Comparison of ENCODE assay signal across 13 cellular contexts in genomic region chr1:155011004-155011416, GRCh38. TPM values are rescaled to one million over a fixed set of nuclear protein-coding genes. Genes with fewer than 3 reads are reported as not detected.
DNase-seq lines count a peak whose midpoint lies in the region; ATAC-seq and TF ChIP-seq lines count a peak whose summit lies in the region.
"Had no signal": no experiment of that assay in that cellular context is flagged by ENCODE, and none has a peak within 500 bp of the region (broad histone marks: within the 10 kb centered on the region; RNA-seq: fewer than 3 reads in every experiment).

No MANE protein-coding gene starts in this region.

- no peaks in the 10 kb centered on the region for H3K36me3 ChIP-seq in hepatocyte (replicated peaks; ENCODE audit: insufficient read depth, low read depth)
- H3K36me3 ChIP-seq in SJCRH30 = no peaks in the 10 kb centered on the region

- peaks cover 8% of the 10 kb centered on the region for H4K20me1 ChIP-seq in hepatocyte (ENCODE audit: insufficient read depth, poor library complexity, severe bottlenecking)

- peaks cover 13% of the 10 kb centered on the region for H3K36me3 Mint-ChIP-seq in activated CD8-positive, alpha-beta memory T cell treated with anti-CD3 and anti-CD28 coated beads, Interleukin-2, amount 10 ng/mL, durations not matched to agents 7 days and 5 days
- H3K36me3 Mint-ChIP-seq in WTC11 = peaks cover 7% of the 10 kb centered on the region; the same call in 1 of the 2 replicates
- peaks cover 16 to 45% of the 10 kb centered on the region in 2 donors for H3K36me3 Mint-ChIP-seq in stimulated activated naive B cell treated with anti-CD40 and anti-IgM and Interleukin-4, amounts not matched to agents 10 μg/mL and 1 μg/mL and 100 μg/mL, for 72 hours

- no peak for DNase-seq in activated CD8-positive, alpha-beta memory T cell treated with anti-CD3 and anti-CD28 coated beads, Interleukin-2, amount 10 ng/mL, durations not matched to agents 7 days and 5 days
- DNase-seq in activated CD8-positive, alpha-beta memory T cell treated with anti-CD3 and anti-CD28 coated beads, Interleukin-2, amount 50 U/mL, for 4 hours = no peak
- DNase-seq in WTC11 (ENCODE audit: low spot score) (no peak), hepatocyte (ENCODE audit: low spot score) (no peak), SJCRH30 (no peak), occipital lobe (lab: John Stamatoyannopoulos, UW) (no peak)
- no peak for DNase-seq in stimulated activated naive B cell treated with anti-CD40 and anti-IgM and Interleukin-4, amounts not matched to agents 10 μg/mL and 1 μg/mL and 100 μg/mL, for 72 hours
- DNase-seq: GDM1; head of caudate nucleus; stimulated activated CD4-positive, alpha-beta T cell treated with anti-CD3 and anti-CD28 coated beads, Interleukin-12 subunit alpha, Interleukin-12 subunit beta, amount 100 ng/mL, for 4 hours had no signal

- TF ChIP-seq CTCF in WTC11 (IDR thresholded peaks at IDR 0.05) (no peak), hepatocyte (IDR thresholded peaks at IDR 0.05; ENCODE audit: poor library complexity) (no peak)

- H3K9me3 ChIP-seq in hepatocyte (ENCODE audit: low read depth) (no peaks in the 10 kb centered on the region), SJCRH30 (replicated peaks) (no peaks in the 10 kb centered on the region)

- H3K27me3 ChIP-seq in hepatocyte (no peaks in the 10 kb centered on the region), SJCRH30 (no peaks in the 10 kb centered on the region)

- H3K9me2 ChIP-seq in hepatocyte (replicated peaks; ENCODE audit: insufficient read depth) = no peaks in the 10 kb centered on the region

- H2AFZ ChIP-seq in hepatocyte = no peak overlapping the region

- H3K4me2 ChIP-seq in hepatocyte = peak overlapping the region; percentile 29

- H3K27ac ChIP-seq in hepatocyte (peak overlapping the region; percentile 20), SJCRH30 (no peak overlapping the region)

- peaks cover 33% of the 10 kb centered on the region for H3K4me1 ChIP-seq in hepatocyte (ENCODE audit: insufficient read depth)
- no peaks in the 10 kb centered on the region for H3K4me1 ChIP-seq in SJCRH30

- POLR2A ChIA-PET in WTC11 (lab: Charles Lee) = no interaction called here

- 64% methylated on average over 5 of the region's 5 CpGs for WGBS in hepatocyte (ENCODE audit: low lambda C conversion rate, missing lambda C conversion rate)

- ATAC-seq in activated CD8-positive, alpha-beta memory T cell treated with anti-CD3 and anti-CD28 coated beads, Interleukin-2, amount 10 ng/mL, durations not matched to agents 7 days and 5 days = no peak
- no peak for ATAC-seq in WTC11
- no peak for ATAC-seq in stimulated activated naive B cell treated with anti-CD40 and anti-IgM and Interleukin-4, amounts not matched to agents 10 μg/mL and 1 μg/mL and 100 μg/mL, for 72 hours (replicated peaks)
- no peak for ATAC-seq in GM19397 (IDR thresholded peaks at IDR 0.05; ENCODE audit: unreplicated experiment)

- H3K4me1 Mint-ChIP-seq in activated CD8-positive, alpha-beta memory T cell treated with anti-CD3 and anti-CD28 coated beads, Interleukin-2, amount 10 ng/mL, durations not matched to agents 7 days and 5 days = peaks cover 71% of the 10 kb centered on the region
- peaks cover 51% of the 10 kb centered on the region for H3K4me1 Mint-ChIP-seq in WTC11
- peaks cover 64 to 94% of the 10 kb centered on the region in 2 donors for H3K4me1 Mint-ChIP-seq in stimulated activated naive B cell treated with anti-CD40 and anti-IgM and Interleukin-4, amounts not matched to agents 10 μg/mL and 1 μg/mL and 100 μg/mL, for 72 hours

- no peaks in the 10 kb centered on the region for H3K9me3 Mint-ChIP-seq in activated CD8-positive, alpha-beta memory T cell treated with anti-CD3 and anti-CD28 coated beads, Interleukin-2, amount 10 ng/mL, durations not matched to agents 7 days and 5 days (ENCODE audit: low read depth)
- no peaks in the 10 kb centered on the region for H3K9me3 Mint-ChIP-seq in WTC11
- no peaks in the 10 kb centered on the region for H3K9me3 Mint-ChIP-seq in stimulated activated naive B cell treated with anti-CD40 and anti-IgM and Interleukin-4, amounts not matched to agents 10 μg/mL and 1 μg/mL and 100 μg/mL, for 72 hours
- H3K9me3 Mint-ChIP-seq: stimulated activated naive CD8-positive, alpha-beta T cell treated with anti-CD3 and anti-CD28 coated beads, Interleukin-15, Interleukin-2, amounts not matched to agents 100 ng/mL and 50 ng/mL, for 24 hours had no signal

- H3K4me3 ChIP-seq in hepatocyte (no peak overlapping the region), SJCRH30 (no peak overlapping the region)

- no peak overlapping the region for H3K4me3 Mint-ChIP-seq in activated CD8-positive, alpha-beta memory T cell treated with anti-CD3 and anti-CD28 coated beads, Interleukin-2, amount 10 ng/mL, durations not matched to agents 7 days and 5 days
- no peak overlapping the region for H3K4me3 Mint-ChIP-seq in WTC11
- no peak overlapping the region for H3K4me3 Mint-ChIP-seq in stimulated activated naive B cell treated with anti-CD40 and anti-IgM and Interleukin-4, amounts not matched to agents 10 μg/mL and 1 μg/mL and 100 μg/mL, for 72 hours

- H3K79me2 ChIP-seq in hepatocyte = peaks cover 61% of the 10 kb centered on the region

- CTCF ChIA-PET in activated CD8-positive, alpha-beta memory T cell treated with anti-CD3 and anti-CD28 coated beads, Interleukin-2, amount 10 ng/mL, durations not matched to agents 7 days and 5 days (lab: Charles Lee) = interaction anchor here (5.6 to 18.7 kb wide), 3 partner anchors 8 to 42 kb away, joined by 80 to 328 read pairs (median 212); partner anchors contain the start of genes ADAM15, EFNA4, LENEP and ZBTB7B
- CTCF ChIA-PET in WTC11 (lab: Charles Lee) = interaction anchor here (1.1 to 3.5 kb wide), 4 partner anchors 12 to 51 kb away, joined by 8 to 34 read pairs (median 22); partner anchors contain the start of gene ADAM15

- H3K27me3 Mint-ChIP-seq in activated CD8-positive, alpha-beta memory T cell treated with anti-CD3 and anti-CD28 coated beads, Interleukin-2, amount 10 ng/mL, durations not matched to agents 7 days and 5 days = no peaks in the 10 kb centered on the region
- no peaks in the 10 kb centered on the region for H3K27me3 Mint-ChIP-seq in WTC11 (ENCODE audit: low read depth)
- no peaks in the 10 kb centered on the region for H3K27me3 Mint-ChIP-seq in stimulated activated naive B cell treated with anti-CD40 and anti-IgM and Interleukin-4, amounts not matched to agents 10 μg/mL and 1 μg/mL and 100 μg/mL, for 72 hours
- H3K27me3 Mint-ChIP-seq: stimulated activated naive CD8-positive, alpha-beta T cell treated with anti-CD3 and anti-CD28 coated beads, Interleukin-15, Interleukin-2, amounts not matched to agents 100 ng/mL and 50 ng/mL, for 24 hours had no signal

- peak overlapping the region; percentile 87 for H3K27ac Mint-ChIP-seq in activated CD8-positive, alpha-beta memory T cell treated with anti-CD3 and anti-CD28 coated beads, Interleukin-2, amount 10 ng/mL, durations not matched to agents 7 days and 5 days
- H3K27ac Mint-ChIP-seq in WTC11 = peak overlapping the region; percentile 47
- peak overlapping the region; percentile 25 for H3K27ac Mint-ChIP-seq in stimulated activated naive B cell treated with anti-CD40 and anti-IgM and Interleukin-4, amounts not matched to agents 10 μg/mL and 1 μg/mL and 100 μg/mL, for 72 hours

TF ChIP-seq in WTC11, 78 proteins besides CTCF, POLR2A, EP300 and RAD21 (continues in another document):
- TF ChIP-seq ESRRA (CRISPR knock-in tag; IDR thresholded peaks at IDR 0.05; ENCODE audit: borderline replicate concordance) = no peak
- TF ChIP-seq MLX (CRISPR knock-in tag; IDR thresholded peaks at IDR 0.05) = no peak
- TF ChIP-seq RORB (CRISPR knock-in tag; IDR thresholded peaks at IDR 0.05) = no peak

RNA-seq across cellular contexts. Expression of gene ZBTB7B, which starts 8.4 kb away (rescaled TPM):
- 10 to 100 TPM; 58.1 to 74.8 TPM for total RNA-seq in activated CD8-positive, alpha-beta memory T cell treated with anti-CD3 and anti-CD28 coated beads, Interleukin-2, amount 10 ng/mL, durations not matched to agents 7 days and 5 days
- total RNA-seq in WTC11 (2021) (29.8 to 32.1 TPM (median 31.5 TPM) in 3 replicates), hepatocyte (27.3 and 29.2 TPM in 2 replicates), occipital lobe (1.7 TPM)
- polyA plus RNA-seq in hepatocyte = 13.3 and 13.5 TPM in 2 replicates
- 4.8 and 5.6 TPM in 2 replicates for total RNA-seq in SJCRH30 (2014; rRNA removed; shearing (Covaris generic))

RNA-seq across cellular contexts. Expression of gene LENEP, which starts 17.6 kb away (rescaled TPM):
- 1 to 10 TPM in 1 of 2 experiments, under 1 TPM in 1; 0.91 to 1.2 TPM for total RNA-seq in activated CD8-positive, alpha-beta memory T cell treated with anti-CD3 and anti-CD28 coated beads, Interleukin-2, amount 10 ng/mL, durations not matched to agents 7 days and 5 days
- total RNA-seq in WTC11 (2021) = 0.48 to 1.2 TPM in 2 of 3 replicates, not detected in the other
- total RNA-seq in hepatocyte = 0.92 TPM in 1 of 2 replicates, not detected in the other
- not detected in 2 replicates for polyA plus RNA-seq in hepatocyte
- total RNA-seq in SJCRH30 (2014; rRNA removed; shearing (Covaris generic)) = not detected in 2 replicates
- total RNA-seq in occipital lobe = 2.7 TPM
- total RNA-seq: H4 had no signal

RNA-seq across cellular contexts. Expression of gene DCST2, which starts 22.6 kb away (rescaled TPM):
- under 1 TPM; 0.09 to 0.29 TPM for total RNA-seq in activated CD8-positive, alpha-beta memory T cell treated with anti-CD3 and anti-CD28 coated beads, Interleukin-2, amount 10 ng/mL, durations not matched to agents 7 days and 5 days
- total RNA-seq in WTC11 (2021) (0.83 to 1.8 TPM (median 1.6 TPM) in 3 replicates), hepatocyte (0.04 and 1.6 TPM in 2 replicates), occipital lobe (0.16 TPM)
- 0.40 and 0.47 TPM in 2 replicates for polyA plus RNA-seq in hepatocyte
- total RNA-seq in SJCRH30 (2014; rRNA removed; shearing (Covaris generic)) = not detected in 2 replicates
- total RNA-seq: H4 had no signal

RNA-seq across cellular contexts. Expression of gene DCST1, which starts 22.6 kb away (rescaled TPM):
- not detected for total RNA-seq in activated CD8-positive, alpha-beta memory T cell treated with anti-CD3 and anti-CD28 coated beads, Interleukin-2, amount 10 ng/mL, durations not matched to agents 7 days and 5 days
- total RNA-seq in WTC11 (2021) = 0.15 TPM in 1 of 3 replicates, not detected in the others
- 0.60 TPM in 1 of 2 replicates, not detected in the other for total RNA-seq in hepatocyte
- 0.12 TPM in 1 of 2 replicates, not detected in the other for polyA plus RNA-seq in hepatocyte
- total RNA-seq in SJCRH30 (2014; rRNA removed; shearing (Covaris generic)) = not detected in 2 replicates
- total RNA-seq in occipital lobe = not detected
- total RNA-seq: H4 had no signal

RNA-seq across cellular contexts. Expression of gene FLAD1, which starts 27.9 kb away (rescaled TPM):
- 10 to 100 TPM; 48.2 to 63.7 TPM for total RNA-seq in activated CD8-positive, alpha-beta memory T cell treated with anti-CD3 and anti-CD28 coated beads, Interleukin-2, amount 10 ng/mL, durations not matched to agents 7 days and 5 days
- total RNA-seq in WTC11 (2021) (71.1 to 88.3 TPM (median 71.2 TPM) in 3 replicates), hepatocyte (25.6 and 27.7 TPM in 2 replicates), occipital lobe (17.2 TPM)
- 42.8 and 45.1 TPM in 2 replicates for polyA plus RNA-seq in hepatocyte
- total RNA-seq in SJCRH30 (2014; rRNA removed; shearing (Covaris generic)) = 25.6 and 28.0 TPM in 2 replicates

Comparison
In these comparisons a context has a peak if more than half of its experiments do, and no peak if none do; other contexts are left out.
1. H3K27ac Mint-ChIP-seq: peak in every context shown above with its lines; median percentile 87 in activated CD8-positive, alpha-beta memory T cell treated with anti-CD3 and anti-CD28 coated beads, Interleukin-2, amount 10 ng/mL, durations not matched to agents 7 days and 5 days; 47 in WTC11; 25 in stimulated activated naive B cell treated with anti-CD40 and anti-IgM and Interleukin-4, amounts not matched to agents 10 μg/mL and 1 μg/mL and 100 μg/mL, for 72 hours.